9 cellular contexts compared by ENCODE assay signal in genomic region chrX:79182616-79183015, GRCh38. TPM values are rescaled to one million over a fixed set of nuclear protein-coding genes. Genes with fewer than 3 reads are reported as not detected.
DNase-seq lines count a peak whose midpoint lies in the region; ATAC-seq and TF ChIP-seq lines count a peak whose summit lies in the region.
"Had no signal": no experiment of that assay in that cellular context is flagged by ENCODE, and none has a peak within 500 bp of the region (broad histone marks: within the 10 kb centered on the region; RNA-seq: fewer than 3 reads in every experiment).

No MANE protein-coding gene starts in this region.

- no peaks in the 10 kb centered on the region for H3K27me3 Mint-ChIP-seq in activated CD4-positive, alpha-beta T cell treated with anti-CD3 and anti-CD28 coated beads for 36 hours
- peaks cover 0 to 3% of the 10 kb centered on the region in 2 donors for H3K27me3 Mint-ChIP-seq in natural killer cell (ENCODE audit: low read depth in 2 of 2)

- POLR2A ChIA-PET in activated CD4-positive, alpha-beta T cell treated with anti-CD3 and anti-CD28 coated beads for 36 hours (lab: Charles Lee): interaction anchor here (0.5 to 1.1 kb wide), 3 partner anchors 33 to 77 kb away, joined by 3 to 4 read pairs (median 4); no protein-coding TSS in a partner anchor

- CTCF ChIA-PET in activated CD4-positive, alpha-beta T cell treated with anti-CD3 and anti-CD28 coated beads for 36 hours (lab: Charles Lee): interaction anchor here (0.7 to 2.1 kb wide), 6 partner anchors 11 to 87 kb away, joined by 3 to 6 read pairs (median 4); no protein-coding TSS in a partner anchor

- no peaks in the 10 kb centered on the region for H3K9me3 Mint-ChIP-seq in activated CD4-positive, alpha-beta T cell treated with anti-CD3 and anti-CD28 coated beads for 36 hours (ENCODE audit: low read depth)
- peaks cover 0 to 2% of the 10 kb centered on the region in 2 donors for H3K9me3 Mint-ChIP-seq in natural killer cell

- no peak for TF ChIP-seq CTCF in natural killer cell (IDR thresholded peaks at IDR 0.05)

- no peak overlapping the region for H3K27ac ChIP-seq in substantia nigra (ENCODE audit: low read depth, low read length, poor library complexity, severe bottlenecking)

- ATAC-seq in activated CD4-positive, alpha-beta T cell treated with anti-CD3 and anti-CD28 coated beads for 36 hours: peak; percentile 88
- ATAC-seq in GM21619 (IDR thresholded peaks at IDR 0.05; ENCODE audit: unreplicated experiment) (peak; percentile 89), HG03439 (IDR thresholded peaks at IDR 0.05; ENCODE audit: unreplicated experiment) (peak; percentile 97), natural killer cell (no peak)

- peak overlapping the region; percentile 23 for H3K27ac Mint-ChIP-seq in activated CD4-positive, alpha-beta T cell treated with anti-CD3 and anti-CD28 coated beads for 36 hours
- H3K27ac Mint-ChIP-seq in natural killer cell: peak overlapping the region; percentile 60 to 79

- peaks cover 57% of the 10 kb centered on the region for H3K4me1 Mint-ChIP-seq in activated CD4-positive, alpha-beta T cell treated with anti-CD3 and anti-CD28 coated beads for 36 hours
- H3K4me1 Mint-ChIP-seq in natural killer cell: peaks cover 41 to 42% of the 10 kb centered on the region in 2 donors

- H3K36me3 Mint-ChIP-seq in activated CD4-positive, alpha-beta T cell treated with anti-CD3 and anti-CD28 coated beads for 36 hours (ENCODE audit: low read depth): peaks cover 11% of the 10 kb centered on the region
- no peaks in the 10 kb centered on the region for H3K36me3 Mint-ChIP-seq in natural killer cell

- intact Hi-C loops in activated CD4-positive, alpha-beta T cell treated with anti-CD3 and anti-CD28 coated beads for 36 hours (cut with DNase I, micrococcal nuclease): loop anchor here (1.0 to 5.0 kb wide), 5 partner anchors 16 to 80 kb away; no protein-coding TSS in a partner anchor
- intact Hi-C loops in natural killer cell (cut with micrococcal nuclease): no loop called here

- peak overlapping the region; percentile 0 for H3K4me3 Mint-ChIP-seq in activated CD4-positive, alpha-beta T cell treated with anti-CD3 and anti-CD28 coated beads for 36 hours
- no peak overlapping the region for H3K4me3 Mint-ChIP-seq in natural killer cell

- peak; percentile 27 for DNase-seq in activated CD4-positive, alpha-beta T cell treated with anti-CD3 and anti-CD28 coated beads for 36 hours
- DNase-seq in activated CD4-positive, alpha-beta T cell treated with anti-CD3 and anti-CD28 coated beads for 4 hours: no peak
- DNase-seq in natural killer cell (no peak), NCI-H345 (lab: John Stamatoyannopoulos, UW) (no peak), substantia nigra (lab: John Stamatoyannopoulos, UW) (no peak), T-helper 9 cell (no peak)

RNA-seq across cellular contexts. Expression of gene GPR174, which starts 38.1 kb away (rescaled TPM):
- 1 to 10 TPM; 8.5 to 9.9 TPM for total RNA-seq in activated CD4-positive, alpha-beta T cell treated with anti-CD3 and anti-CD28 coated beads for 36 hours
- total RNA-seq in natural killer cell: 10 to 100 TPM; 39.2 to 58.2 (median 51.4) TPM
- total RNA-seq: A172 had no signal

Comparison
In these comparisons a context has a peak if more than half of its experiments do, and no peak if none do; other contexts are left out.
1. ATAC-seq: peak in activated CD4-positive, alpha-beta T cell treated with anti-CD3 and anti-CD28 coated beads for 36 hours (single experiment), GM21619 (single experiment) and HG03439 (single experiment); none in natural killer cell (0 of 3).